Comparison of ENCODE assay signal across 15 cellular contexts in genomic region chr13:111251646-111252448, GRCh38.
DNase-seq lines count a peak whose midpoint lies in the region; ATAC-seq and TF ChIP-seq lines count a peak whose summit lies in the region.
"Had no signal": no experiment of that assay in that cellular context is flagged by ENCODE, and none has a peak within 500 bp of the region (broad histone marks: within the 10 kb centered on the region; RNA-seq: fewer than 3 reads in every experiment).

No MANE protein-coding gene starts in this region.

- no peaks in the 10 kb centered on the region for H3K27me3 Mint-ChIP-seq in activated T-helper 17 cell treated with anti-CD3 and anti-CD28 coated beads, Interleukin-2, amount 50 U/mL, for 72 hours
- H3K27me3 Mint-ChIP-seq: activated CD4-positive, alpha-beta T cell treated with anti-CD3 and anti-CD28 coated beads, Interleukin-2, amount 10 ng/mL, durations not matched to agents 7 days and 5 days; naive thymus-derived CD8-positive, alpha-beta T cell had no signal

- no peaks in the 10 kb centered on the region for H3K27me3 ChIP-seq in heart left ventricle
- H3K27me3 ChIP-seq: tibial artery had no signal

- WGBS in heart left ventricle, 4 donors = 79 to 87% (median 84%) methylated on average over 4 of the region's 4 CpGs

- peaks cover 0 to 85% (median 53%) of the 10 kb centered on the region in 9 donors for H3K36me3 ChIP-seq in heart left ventricle

- TF ChIP-seq POLR2A in heart left ventricle (IDR thresholded peaks at IDR 0.05) = no peak

- H3K4me3 Mint-ChIP-seq in activated T-helper 17 cell treated with anti-CD3 and anti-CD28 coated beads, Interleukin-2, amount 50 U/mL, for 72 hours = no peak overlapping the region
- H3K4me3 Mint-ChIP-seq: activated CD4-positive, alpha-beta T cell treated with anti-CD3 and anti-CD28 coated beads, Interleukin-2, amount 10 ng/mL, durations not matched to agents 7 days and 5 days; immature natural killer cell; naive thymus-derived CD8-positive, alpha-beta T cell had no signal

- intact Hi-C loops in heart left ventricle (cut with DNase I) = no loop called here

- H3K27ac ChIP-seq in heart left ventricle = peak overlapping the region in 9 of 12 donors; percentile 43 to 77 (median 66)
- H3K27ac ChIP-seq: 22Rv1 had no signal

- peak; percentile 80 for ATAC-seq in activated T-helper 17 cell treated with anti-CD3 and anti-CD28 coated beads, Interleukin-2, amount 50 U/mL, for 72 hours (replicated peaks)
- peak; percentile 37 to 51 (median 42) for ATAC-seq in heart left ventricle
- ATAC-seq: GM12878; naive thymus-derived CD8-positive, alpha-beta T cell had no signal

- TF ChIP-seq CTCF in heart left ventricle (IDR thresholded peaks at IDR 0.05) = no peak

- no peaks in the 10 kb centered on the region for H3K9me3 Mint-ChIP-seq in activated T-helper 17 cell treated with anti-CD3 and anti-CD28 coated beads, Interleukin-2, amount 50 U/mL, for 72 hours
- H3K9me3 Mint-ChIP-seq: immature natural killer cell had no signal

- no peak overlapping the region for H3K4me3 ChIP-seq in heart left ventricle
- H3K4me3 ChIP-seq: GM12878, tibial artery had no signal

- H3K36me3 Mint-ChIP-seq in activated T-helper 17 cell treated with anti-CD3 and anti-CD28 coated beads, Interleukin-2, amount 50 U/mL, for 72 hours (ENCODE audit: low read depth) = peaks cover 92% of the 10 kb centered on the region

- DNase-seq in NCI-H2029 (lab: John Stamatoyannopoulos, UW) (peak; percentile 66), NCI-H2029 treated with DMSO at 0.1 percent for 48 hours (lab: John Stamatoyannopoulos, UW) (no peak), heart left ventricle (no peak), renal cortical epithelial cell (ENCODE audit: low read depth) (peak; percentile 86), NCI-H1048 (lab: John Stamatoyannopoulos, UW) (no peak), inferior parietal cortex (ENCODE audit: extremely low spot score) (no peak)
- no peak for DNase-seq in activated CD4-positive, CD25-positive, alpha-beta regulatory T cell treated with anti-CD3 and anti-CD28 coated beads, Interleukin-2, amount 50 U/mL, for 72 hours
- DNase-seq: activated CD4-positive, alpha-beta T cell treated with anti-CD3 and anti-CD28 coated beads, Interleukin-2, amount 10 ng/mL, durations not matched to agents 7 days and 5 days; activated effector memory CD4-positive, alpha-beta T cell treated with anti-CD3 and anti-CD28 coated beads, Interleukin-2, amount 50 U/mL, for 16 hours; immature natural killer cell; naive thymus-derived CD8-positive, alpha-beta T cell; tibial artery had no signal

- H3K27ac Mint-ChIP-seq in activated T-helper 17 cell treated with anti-CD3 and anti-CD28 coated beads, Interleukin-2, amount 50 U/mL, for 72 hours = peak overlapping the region; percentile 61
- H3K27ac Mint-ChIP-seq: activated CD4-positive, alpha-beta T cell treated with anti-CD3 and anti-CD28 coated beads, Interleukin-2, amount 10 ng/mL, durations not matched to agents 7 days and 5 days had no signal

- peaks cover 23% of the 10 kb centered on the region for H3K4me1 Mint-ChIP-seq in activated T-helper 17 cell treated with anti-CD3 and anti-CD28 coated beads, Interleukin-2, amount 50 U/mL, for 72 hours

- no peaks in the 10 kb centered on the region for H3K9me3 ChIP-seq in heart left ventricle
- H3K9me3 ChIP-seq: tibial artery had no signal

- H3K4me1 ChIP-seq in heart left ventricle = peaks cover 0 to 65% (median 34%) of the 10 kb centered on the region in 12 donors

Comparison
In these comparisons a context has a peak if more than half of its experiments do, and no peak if none do; other contexts are left out.
1. DNase-seq: peak in NCI-H2029 (single experiment) and renal cortical epithelial cell (single experiment); none in NCI-H2029 treated with DMSO at 0.1 percent for 48 hours (single experiment), heart left ventricle (0 of 5), NCI-H1048 (single experiment), activated CD4-positive, CD25-positive, alpha-beta regulatory T cell treated with anti-CD3 and anti-CD28 coated beads, Interleukin-2, amount 50 U/mL, for 72 hours (single experiment) and inferior parietal cortex (single experiment).